ENCODE assay signal across 8 cellular contexts in genomic region chr10:43689955-43690771, GRCh38. TPM values are rescaled to one million over a fixed set of nuclear protein-coding genes. Genes with fewer than 3 reads are reported as not detected.
DNase-seq lines count a peak whose midpoint lies in the region; ATAC-seq and TF ChIP-seq lines count a peak whose summit lies in the region.

No MANE protein-coding gene starts in this region.

- H3K9me3 ChIP-seq in SK-N-SH, result no peaks in the 10 kb centered on the region

- POLR2A ChIA-PET in SK-N-SH (lab: Yijun Ruan, JAX), result interaction anchor here (1.6 kb wide), 1 partner anchor 696 kb away, joined by 7 read pairs; no protein-coding TSS in a partner anchor

- peak; percentile 80 for TF ChIP-seq RAD21 in SK-N-SH (IDR thresholded peaks at IDR 0.05; ENCODE audit: low read length)

- TF ChIP-seq CTCF in SK-N-SH (IDR thresholded peaks at IDR 0.05) (peak; percentile 78), omental fat pad (IDR thresholded peaks at IDR 0.05) (peak in 2 of 3 donors; percentile 62 to 96)

- DNase-seq in D341Med (ENCODE audit: low spot score) (peak; percentile 98), HS-5 (ENCODE audit: low read depth) (peak; percentile 19), SK-N-SH (peak; percentile 96), globus pallidus (ENCODE audit: low spot score) (peak; percentile 64), omental fat pad (ENCODE audit: low spot score) (peak; percentile 68), superior temporal gyrus (ENCODE audit: extremely low spot score) (peak; percentile 79)

- WGBS in SK-N-SH (ENCODE audit: low lambda C conversion rate), result 9% methylated on average over 35 of the region's 65 CpGs

- no peak overlapping the region for H3K27ac Mint-ChIP-seq in activated naive CD4-positive, alpha-beta T cell treated with anti-CD3 and anti-CD28 coated beads, Interleukin-2, amount 50 U/mL, for 24 hours

- peak overlapping the region in 1 of 2 experiments; percentile 12; a peak in 1 of 4 replicates for H3K27ac ChIP-seq in SK-N-SH (ENCODE audit: low read depth in 2 of 2, low read length in 1 of 2)

- no peak for TF ChIP-seq EP300 in SK-N-SH (IDR thresholded peaks at IDR 0.05; ENCODE audit: borderline replicate concordance in 1 of 2, low read depth in 1 of 2, low read length in 1 of 2)

- H3K4me2 ChIP-seq in SK-N-SH, result peak overlapping the region; percentile 98

- CTCF ChIA-PET in SK-N-SH (lab: Yijun Ruan, JAX), result interaction anchor here (0.5 to 7.4 kb wide), 120 partner anchors 8 to 1189 kb away, joined by 3 to 117 read pairs (median 4); no protein-coding TSS in a partner anchor

- no peaks in the 10 kb centered on the region for H3K9me2 ChIP-seq in SK-N-SH

- H3K4me1 Mint-ChIP-seq in activated naive CD4-positive, alpha-beta T cell treated with anti-CD3 and anti-CD28 coated beads, Interleukin-2, amount 50 U/mL, for 24 hours, result peaks cover 3% of the 10 kb centered on the region

- H3K9ac ChIP-seq in SK-N-SH, result peak overlapping the region; percentile 58; the same call in 1 of the 2 replicates

- ATAC-seq in GM21360 (IDR thresholded peaks at IDR 0.05; ENCODE audit: unreplicated experiment) (peak; percentile 94), omental fat pad (ENCODE audit: low FRiP score) (peak; percentile 96)

- H3K27me3 Mint-ChIP-seq in activated naive CD4-positive, alpha-beta T cell treated with anti-CD3 and anti-CD28 coated beads, Interleukin-2, amount 50 U/mL, for 24 hours, result peaks cover 11% of the 10 kb centered on the region

- peak overlapping the region; percentile 46 to 68 for H3K4me3 ChIP-seq in SK-N-SH (ENCODE audit: low read depth in 2 of 2, low read length in 1 of 2)

- H3K79me2 ChIP-seq in SK-N-SH (ENCODE audit: insufficient read depth), result no peaks in the 10 kb centered on the region

- H3K36me3 Mint-ChIP-seq in activated naive CD4-positive, alpha-beta T cell treated with anti-CD3 and anti-CD28 coated beads, Interleukin-2, amount 50 U/mL, for 24 hours, result no peaks in the 10 kb centered on the region

- H3K36me3 ChIP-seq in SK-N-SH (replicated peaks in 1 of 2; ENCODE audit: control insufficient read depth in 1 of 2, insufficient read depth in 2 of 2, low read length in 1 of 2), result no peaks in the 10 kb centered on the region

- no peaks in the 10 kb centered on the region for H3K9me3 Mint-ChIP-seq in activated naive CD4-positive, alpha-beta T cell treated with anti-CD3 and anti-CD28 coated beads, Interleukin-2, amount 50 U/mL, for 24 hours

- no peaks in the 10 kb centered on the region for H4K20me1 ChIP-seq in SK-N-SH (ENCODE audit: insufficient read depth)

- H3K4me1 ChIP-seq in SK-N-SH (ENCODE audit: control insufficient read depth in 1 of 2, insufficient read depth in 2 of 2, low read depth in 1 of 2, low read length in 1 of 2), result peaks cover 0 to 10% of the 10 kb centered on the region in 2 experiments; a peak in 1 of 4 replicates

- no peaks in the 10 kb centered on the region for H3K27me3 ChIP-seq in SK-N-SH (ENCODE audit: insufficient read depth)

- peak overlapping the region; percentile 93 for H3K4me3 Mint-ChIP-seq in activated naive CD4-positive, alpha-beta T cell treated with anti-CD3 and anti-CD28 coated beads, Interleukin-2, amount 50 U/mL, for 24 hours

- peaks cover 11% of the 10 kb centered on the region for H3F3A ChIP-seq in SK-N-SH (replicated peaks; ENCODE audit: insufficient read depth)

- H2AFZ ChIP-seq in SK-N-SH (ENCODE audit: low read depth), result peak overlapping the region; percentile 96; the same call in 1 of the 2 replicates

TF ChIP-seq in SK-N-SH, 30 proteins besides CTCF, POLR2A, EP300 and RAD21:
- TF ChIP-seq NRF1 (IDR thresholded peaks at IDR 0.05; ENCODE audit: low read depth, low read length) (peak; percentile 32; the same call in 1 of the 2 replicates), IRF3 (IDR thresholded peaks at IDR 0.05; ENCODE audit: low read depth, low read length) (no peak), SMC3 (IDR thresholded peaks at IDR 0.05; ENCODE audit: low read depth, low read length) (peak; percentile 92), MAX (IDR thresholded peaks at IDR 0.05; ENCODE audit: low read depth) (0 out of 2 replicates have a peak, but pooled peaks have one; percentile 13)

RNA-seq across cellular contexts. Expression of gene ZNF32, which starts 41.5 kb away (rescaled TPM):
- polyA plus RNA-seq in SK-N-SH (2012; rRNA removed), result 27.2 and 39.0 TPM in 2 replicates
- 35.7 and 36.3 TPM in 2 replicates for polyA plus RNA-seq in SK-N-SH (2012; cell fraction: cytosol; rRNA removed)
- 27.4 and 38.9 TPM in 2 replicates for polyA plus RNA-seq in SK-N-SH (2012; cell fraction: nucleus; rRNA removed)
- 10 to 100 TPM; 29.7 to 48.1 (median 35.3) TPM for total RNA-seq in omental fat pad

Comparison
In these comparisons a context has a peak if more than half of its experiments do, and no peak if none do; other contexts are left out.
1. DNase-seq: peak in every context shown above with its lines; median percentile 98 in D341Med; 96 in SK-N-SH; 79 in superior temporal gyrus; 68 in omental fat pad; 64 in globus pallidus; 19 in HS-5.